ENCODE assay signal across 10 cellular contexts in genomic region chr2:136000502-136000901, GRCh38. TPM values are rescaled to one million over a fixed set of nuclear protein-coding genes. Genes with fewer than 3 reads are reported as not detected.
DNase-seq lines count a peak whose midpoint lies in the region; ATAC-seq, FAIRE-seq and TF ChIP-seq lines count a peak whose summit lies in the region.
"Had no signal": no experiment of that assay in that cellular context is flagged by ENCODE, and none has a peak within 500 bp of the region (broad histone marks: within the 10 kb centered on the region; RNA-seq: fewer than 3 reads in every experiment).

No MANE protein-coding gene starts in this region.

- ATAC-seq in HG03521 (IDR thresholded peaks at IDR 0.05; ENCODE audit: unreplicated experiment) (peak; percentile 49), left ventricle myocardium superior (peak; percentile 39)

- intact Hi-C loops in left ventricle myocardium superior (cut with micrococcal nuclease) (no loop called here), kidney (cut with DNase I) (no loop called here)

- no peak for FAIRE-seq in kidney (lab: Jason Lieb, UNC)
- FAIRE-seq: HTR-8/SVneo had no signal

- H3K9ac ChIP-seq in kidney (ENCODE audit: low read length in 2 of 2), result no peak overlapping the region

- DNase-seq in GF-D8 (lab: John Stamatoyannopoulos, UW) (peak; percentile 16), GM20000 (ENCODE audit: low spot score) (peak; percentile 36), left ventricle myocardium superior (no peak), SK-N-DZ (ENCODE audit: low spot score) (no peak), NCI-H146 treated with DMSO at 0.1 percent for 48 hours (lab: John Stamatoyannopoulos, UW; ENCODE audit: unreplicated experiment) (no peak), dedifferentiated amniotic fluid mesenchymal stem cell (ENCODE audit: extremely low spot score) (no peak), kidney (no peak)

- no peak for TF ChIP-seq CTCF in GM20000 (IDR thresholded peaks at IDR 0.05; ENCODE audit: extremely low read depth, missing control alignments)
- TF ChIP-seq CTCF in kidney (IDR thresholded peaks at IDR 0.05; ENCODE audit: borderline replicate concordance, extremely low read depth, insufficient read depth), result no peak

- no peak overlapping the region for H3K27ac ChIP-seq in kidney (ENCODE audit: low read depth in 2 of 2, low read length in 2 of 2)
- H3K27ac ChIP-seq: SJSA1 had no signal

- H3K4me3 ChIP-seq in kidney (ENCODE audit: low read length in 2 of 2), result no peak overlapping the region
- H3K4me3 ChIP-seq: SJSA1 had no signal

- no peaks in the 10 kb centered on the region for H3K9me3 ChIP-seq in kidney (ENCODE audit: control insufficient read depth in 1 of 2, low read length in 2 of 2)
- H3K9me3 ChIP-seq: SJSA1 had no signal

- peaks cover 0 to 2% of the 10 kb centered on the region in 2 donors for H3K4me1 ChIP-seq in kidney (ENCODE audit: control insufficient read depth in 1 of 2, insufficient read depth in 1 of 2, low read depth in 1 of 2, low read length in 2 of 2)

- no peaks in the 10 kb centered on the region for H3K36me3 ChIP-seq in kidney (ENCODE audit: control insufficient read depth in 1 of 2, insufficient read depth in 2 of 2, low read length in 2 of 2)
- H3K36me3 ChIP-seq: SJSA1 had no signal

RNA-seq across cellular contexts. Expression of gene DARS1, which starts 15.1 kb away (rescaled TPM):
- total RNA-seq in left ventricle myocardium superior, result 62.0 TPM
- polyA plus RNA-seq in SK-N-DZ (2014; cell fraction: cytosol; rRNA removed), result 91.4 and 96.6 TPM in 2 replicates
- polyA plus RNA-seq in SK-N-DZ (2014; cell fraction: nucleus; rRNA removed), result 38.9 and 46.8 TPM in 2 replicates
- total RNA-seq in kidney, result 77.4 TPM
- 39.5 TPM for polyA plus RNA-seq in kidney (ENCODE audit: insufficient read depth, low read depth, low replicate concordance)

Comparison
In these comparisons a context has a peak if more than half of its experiments do, and no peak if none do; other contexts are left out.
1. DNase-seq: peak in GF-D8 (single experiment) and GM20000 (single experiment); none in left ventricle myocardium superior (single experiment), SK-N-DZ (single experiment), NCI-H146 treated with DMSO at 0.1 percent for 48 hours (single experiment), dedifferentiated amniotic fluid mesenchymal stem cell (single experiment) and kidney (single experiment).